28 cellular contexts compared by ENCODE assay signal in the genomic region with DNA sequence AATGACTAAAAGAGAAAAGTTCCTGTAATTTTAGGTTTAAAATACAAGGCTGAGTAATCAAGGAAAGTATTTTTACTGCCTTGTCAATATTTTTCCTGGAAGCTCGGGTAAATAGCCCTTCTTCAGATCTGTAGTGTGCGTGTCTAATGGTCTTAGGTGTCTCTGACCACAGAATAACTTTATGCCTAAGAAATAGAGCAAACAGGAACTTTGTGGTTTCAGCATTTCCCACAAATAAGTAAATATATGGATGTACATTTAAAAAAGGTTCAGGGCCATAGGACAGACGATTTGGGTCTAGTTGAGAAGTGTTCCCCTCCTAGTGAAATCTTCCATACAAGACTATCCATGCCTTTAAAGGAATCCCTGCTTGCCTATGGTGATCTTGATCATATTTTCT.
DNase-seq lines count a peak whose midpoint lies in the region; ATAC-seq and TF ChIP-seq lines count a peak whose summit lies in the region.
"Had no signal": no experiment of that assay in that cellular context is flagged by ENCODE, and none has a peak within 500 bp of the region (broad histone marks: within the 10 kb centered on the region; RNA-seq: fewer than 3 reads in every experiment).

No MANE protein-coding gene starts in this region.

- BruUV-seq in MCF 10A (replicated peaks; lab: Mats Ljungman, UMichigan): no TSS peak
- no TSS peak for BruUV-seq in mammary epithelial cell (replicated peaks; lab: Mats Ljungman, UMichigan)
- BruUV-seq in PC-3 (replicated peaks; lab: Mats Ljungman, UMichigan): no TSS peak

- in situ Hi-C loops in mammary epithelial cell (cut with MboI; ENCODE audit: low sequenced_read_pairs in 2 of 2): no loop called here

- CTCF ChIA-PET in MCF 10A (lab: Yijun Ruan, JAX) (no interaction called here), mammary epithelial cell (lab: Charles Lee; ENCODE audit: low non-redundant PET) (no interaction called here), PC-3 (lab: Charles Lee) (interaction anchor here (0.6 kb wide), 2 partner anchors 183 to 1180 kb away, joined by 3 to 4 read pairs; no protein-coding TSS in a partner anchor)
- CTCF ChIA-PET in activated naive CD4-positive, alpha-beta T cell treated with anti-CD3 and anti-CD28 coated beads for 36 hours (lab: Charles Lee): interaction anchor here (0.6 kb wide), 1 partner anchor 15 kb away, joined by 3 read pairs; no protein-coding TSS in a partner anchor

- peaks cover 82% of the 10 kb centered on the region for H3K27me3 Mint-ChIP-seq in MCF 10A (ENCODE audit: insufficient read depth, unreplicated experiment)
- H3K27me3 Mint-ChIP-seq in activated naive CD4-positive, alpha-beta T cell treated with anti-CD3 and anti-CD28 coated beads for 36 hours (ENCODE audit: low read depth): peaks cover 8% of the 10 kb centered on the region
- H3K27me3 Mint-ChIP-seq: activated CD8-positive, alpha-beta memory T cell treated with anti-CD3 and anti-CD28 coated beads, Interleukin-2, amount 10 ng/mL, durations not matched to agents 7 days and 5 days had no signal

- H3K4me1 ChIP-seq in mammary epithelial cell (ENCODE audit: insufficient read depth, low read length) (no peaks in the 10 kb centered on the region), PC-3 (ENCODE audit: insufficient read depth, low read length) (peaks cover 31% of the 10 kb centered on the region)
- H3K4me1 ChIP-seq: esophagus squamous epithelium, upper lobe of right lung had no signal

- 54% methylated on average over 3 of the region's 3 CpGs for WGBS in mammary epithelial cell (ENCODE audit: low coverage, missing lambda C conversion rate)

- H3K4me1 Mint-ChIP-seq in MCF 10A (ENCODE audit: insufficient read depth, unreplicated experiment): no peaks in the 10 kb centered on the region
- H3K4me1 Mint-ChIP-seq in activated naive CD4-positive, alpha-beta T cell treated with anti-CD3 and anti-CD28 coated beads for 36 hours (ENCODE audit: low read depth): no peaks in the 10 kb centered on the region
- H3K4me1 Mint-ChIP-seq: activated CD8-positive, alpha-beta memory T cell treated with anti-CD3 and anti-CD28 coated beads, Interleukin-2, amount 10 ng/mL, durations not matched to agents 7 days and 5 days; natural killer cell had no signal

- no peaks in the 10 kb centered on the region for H3K9me2 ChIP-seq in PC-3 (replicated peaks; ENCODE audit: low read length)

- H3K4me3 Mint-ChIP-seq in MCF 10A (ENCODE audit: unreplicated experiment): no peak overlapping the region
- no peak overlapping the region for H3K4me3 Mint-ChIP-seq in activated naive CD4-positive, alpha-beta T cell treated with anti-CD3 and anti-CD28 coated beads for 36 hours
- H3K4me3 Mint-ChIP-seq: activated CD8-positive, alpha-beta memory T cell treated with anti-CD3 and anti-CD28 coated beads, Interleukin-2, amount 10 ng/mL, durations not matched to agents 7 days and 5 days; activated T-cell treated with anti-CD3 and anti-CD28 coated beads, Interleukin-2, amount 50 U/mL, for 4 hours; natural killer cell had no signal

- H3K36me3 ChIP-seq in mammary epithelial cell (ENCODE audit: insufficient read depth, low read length): no peaks in the 10 kb centered on the region
- H3K36me3 ChIP-seq in PC-3 (ENCODE audit: low read depth, low read length): no peaks in the 10 kb centered on the region
- H3K36me3 ChIP-seq: brain microvascular endothelial cell, esophagus squamous epithelium, heart right ventricle, upper lobe of right lung had no signal

- H2AFZ ChIP-seq in mammary epithelial cell (ENCODE audit: low read depth, low read length) (no peak overlapping the region), PC-3 (ENCODE audit: low read length) (0 out of 2 replicates have a peak overlapping the region, but pooled peaks have one; percentile 1)

- H3K9me3 Mint-ChIP-seq in MCF 10A (ENCODE audit: unreplicated experiment): no peaks in the 10 kb centered on the region
- H3K9me3 Mint-ChIP-seq in activated naive CD4-positive, alpha-beta T cell treated with anti-CD3 and anti-CD28 coated beads for 36 hours: no peaks in the 10 kb centered on the region

- H3K79me2 ChIP-seq in mammary epithelial cell (ENCODE audit: insufficient read depth, low read length) (no peaks in the 10 kb centered on the region), PC-3 (ENCODE audit: low read length) (no peaks in the 10 kb centered on the region)

- H3K27me3 ChIP-seq in mammary epithelial cell (ENCODE audit: insufficient read depth, low read length) (peaks cover 2% of the 10 kb centered on the region), PC-3 (ENCODE audit: low read length) (no peaks in the 10 kb centered on the region)
- H3K27me3 ChIP-seq: brain microvascular endothelial cell, esophagus squamous epithelium, heart right ventricle, upper lobe of right lung had no signal

- peak; percentile 94 for ATAC-seq in PC-3
- ATAC-seq: activated CD8-positive, alpha-beta memory T cell treated with anti-CD3 and anti-CD28 coated beads, Interleukin-2, amount 10 ng/mL, durations not matched to agents 7 days and 5 days; activated T-cell treated with anti-CD3 and anti-CD28 coated beads, Interleukin-2, amount 50 U/mL, for 4 hours; heart right ventricle; natural killer cell; stimulated activated naive CD8-positive, alpha-beta T cell treated with anti-CD3 and anti-CD28 coated beads, Interleukin-15, Interleukin-2, amounts not matched to agents 100 U/mL and 50 U/mL, for 24 hours; upper lobe of right lung had no signal

- H3K4me2 ChIP-seq in mammary epithelial cell (ENCODE audit: insufficient read depth, low read depth, low read length): no peak overlapping the region
- H3K4me2 ChIP-seq in PC-3 (ENCODE audit: low read length): peak overlapping the region; percentile 76

- no peaks in the 10 kb centered on the region for H3K36me3 Mint-ChIP-seq in MCF 10A (ENCODE audit: insufficient read depth, unreplicated experiment)
- no peaks in the 10 kb centered on the region for H3K36me3 Mint-ChIP-seq in activated naive CD4-positive, alpha-beta T cell treated with anti-CD3 and anti-CD28 coated beads for 36 hours (ENCODE audit: low read depth)
- H3K36me3 Mint-ChIP-seq: activated CD8-positive, alpha-beta memory T cell treated with anti-CD3 and anti-CD28 coated beads, Interleukin-2, amount 10 ng/mL, durations not matched to agents 7 days and 5 days; natural killer cell had no signal

- dilution Hi-C loops in mammary epithelial cell (cut with HindIII; ENCODE audit: low sequenced_read_pairs): no loop called here

- TF ChIP-seq CTCF in MCF 10A (IDR thresholded peaks at IDR 0.05; ENCODE audit: unreplicated experiment): no peak
- TF ChIP-seq CTCF in mammary epithelial cell (conservative IDR thresholded peaks at IDR 0.05 in 1 of 2, IDR thresholded peaks at IDR 0.05 in 1 of 2; ENCODE audit: extremely low read depth in 1 of 2, insufficient read depth in 1 of 2, low read depth in 1 of 2, low read length in 2 of 2): no peak
- TF ChIP-seq CTCF in PC-3 (conservative IDR thresholded peaks at IDR 0.05; ENCODE audit: low read depth, low read length): no peak
- no peak for TF ChIP-seq CTCF in choroid plexus epithelial cell (conservative IDR thresholded peaks at IDR 0.05; ENCODE audit: low read depth, low read length)
- no peak for TF ChIP-seq CTCF in coronary artery (IDR thresholded peaks at IDR 0.05)

- POLR2A ChIA-PET in MCF 10A (lab: Yijun Ruan, JAX): interaction anchor here (2.1 kb wide), 1 partner anchor 18 kb away, joined by 6 read pairs; no protein-coding TSS in a partner anchor
- POLR2A ChIA-PET in PC-3 (lab: Charles Lee; ENCODE audit: unreplicated experiment): interaction anchor here (0.5 to 0.6 kb wide), 4 partner anchors 50 to 214 kb away, joined by 3 read pairs; no protein-coding TSS in a partner anchor

- intact Hi-C loops in MCF 10A (cut with micrococcal nuclease) (no loop called here), mammary epithelial cell (cut with micrococcal nuclease) (no loop called here), PC-3 (cut with micrococcal nuclease) (loop anchor here (1.0 to 5.0 kb wide), 6 partner anchors 12 to 704 kb away; no protein-coding TSS in a partner anchor), posterior cingulate gyrus (cut with DNase I) (no loop called here)
- intact Hi-C loops in activated naive CD4-positive, alpha-beta T cell treated with anti-CD3 and anti-CD28 coated beads for 36 hours (cut with micrococcal nuclease): no loop called here

- H3K27ac Mint-ChIP-seq in MCF 10A (ENCODE audit: low read depth, unreplicated experiment): no peak overlapping the region
- H3K27ac Mint-ChIP-seq in activated naive CD4-positive, alpha-beta T cell treated with anti-CD3 and anti-CD28 coated beads for 36 hours: no peak overlapping the region
- H3K27ac Mint-ChIP-seq: activated CD8-positive, alpha-beta memory T cell treated with anti-CD3 and anti-CD28 coated beads, Interleukin-2, amount 10 ng/mL, durations not matched to agents 7 days and 5 days; natural killer cell had no signal

- H3K27ac ChIP-seq in mammary epithelial cell (ENCODE audit: insufficient read depth, low read depth, low read length) (no peak overlapping the region), PC-3 (ENCODE audit: low read length) (peak overlapping the region; percentile 81), coronary artery (no peak overlapping the region)
- H3K27ac ChIP-seq: brain microvascular endothelial cell, C4-2B, RWPE1, upper lobe of right lung had no signal

- no peaks in the 10 kb centered on the region for H4K20me1 ChIP-seq in mammary epithelial cell (ENCODE audit: insufficient read depth, low read length)
- no peaks in the 10 kb centered on the region for H4K20me1 ChIP-seq in PC-3 (ENCODE audit: low read length)

- H3K4me3 ChIP-seq in mammary epithelial cell (replicated peaks in 1 of 3; ENCODE audit: insufficient read depth in 1 of 3, low read depth in 2 of 3, low read length in 3 of 3): no peak overlapping the region
- H3K4me3 ChIP-seq in PC-3 (ENCODE audit: low read length): peak overlapping the region; percentile 28; the same call in 1 of the 2 replicates
- no peak overlapping the region for H3K4me3 ChIP-seq in choroid plexus epithelial cell (ENCODE audit: low read depth, low read length)
- H3K4me3 ChIP-seq in coronary artery: no peak overlapping the region
- H3K4me3 ChIP-seq: esophagus squamous epithelium, heart right ventricle, upper lobe of right lung had no signal

- H3F3A ChIP-seq in PC-3 (ENCODE audit: low read length, unreplicated experiment): no peaks in the 10 kb centered on the region

- H3K9ac ChIP-seq in mammary epithelial cell (ENCODE audit: insufficient read depth, low read length): no peak overlapping the region
- H3K9ac ChIP-seq in PC-3 (ENCODE audit: low read length): peak overlapping the region; percentile 62

- H3K9me3 ChIP-seq in mammary epithelial cell (replicated peaks; ENCODE audit: insufficient read depth, low read length) (no peaks in the 10 kb centered on the region), PC-3 (ENCODE audit: low read length) (no peaks in the 10 kb centered on the region)
- H3K9me3 ChIP-seq: esophagus squamous epithelium, heart right ventricle, upper lobe of right lung had no signal

- peak; percentile 22 for DNase-seq in MCF 10A (ENCODE audit: unreplicated experiment)
- DNase-seq in mammary epithelial cell: no peak
- DNase-seq in PC-3: peak; percentile 99
- peak; percentile 16 for DNase-seq in choroid plexus epithelial cell (ENCODE audit: low read depth)
- no peak for DNase-seq in posterior cingulate gyrus
- DNase-seq in NCI-H1930 (lab: John Stamatoyannopoulos, UW): no peak
- no peak for DNase-seq in activated naive CD4-positive, alpha-beta T cell treated with anti-CD3 and anti-CD28 coated beads for 36 hours
- no peak for DNase-seq in coronary artery (ENCODE audit: low spot score)
- DNase-seq: 8988T; activated CD4-positive, alpha-beta T cell treated with anti-CD3 and anti-CD28 coated beads, Interleukin-2, amount 50 U/mL, for 4 hours; activated CD4-positive, CD25-positive, alpha-beta regulatory T cell; activated CD8-positive, alpha-beta memory T cell treated with anti-CD3 and anti-CD28 coated beads, Interleukin-2, amount 10 ng/mL, durations not matched to agents 7 days and 5 days; activated gamma-delta T cell treated with Interleukin-2 at 50 U/mL for 16 hours; activated T-cell treated with anti-CD3 and anti-CD28 coated beads, Interleukin-2, amount 50 U/mL, for 4 hours; brain microvascular endothelial cell; Calu3; DND-41; esophagus squamous epithelium; foreskin melanocyte; heart right ventricle; KG1; natural killer cell; NCI-H2107; stimulated activated CD4-positive, alpha-beta T cell treated with anti-CD3 and anti-CD28 coated beads, Interleukin-1b, Interleukin-23, amount 100 ng/mL, for 48 hours; stimulated activated naive CD8-positive, alpha-beta T cell treated with anti-CD3 and anti-CD28 coated beads, Interleukin-15, Interleukin-2, amounts not matched to agents 100 U/mL and 50 U/mL, for 24 hours; upper lobe of right lung had no signal

Comparison
In these comparisons a context has a peak if more than half of its experiments do, and no peak if none do; other contexts are left out.
1. DNase-seq: peak in MCF 10A (single experiment), PC-3 (single experiment) and choroid plexus epithelial cell (single experiment); none in mammary epithelial cell (single experiment), posterior cingulate gyrus (0 of 10), NCI-H1930 (0 of 2), activated naive CD4-positive, alpha-beta T cell treated with anti-CD3 and anti-CD28 coated beads for 36 hours (single experiment) and coronary artery (single experiment).
2. CTCF ChIA-PET loops: an anchor here in PC-3 (0.6 kb wide) and activated naive CD4-positive, alpha-beta T cell treated with anti-CD3 and anti-CD28 coated beads for 36 hours (0.6 kb wide); none called in MCF 10A and mammary epithelial cell.